ENCODE assay signal across 13 cellular contexts in genomic region chr6:132725947-132726607, GRCh38. TPM values are rescaled to one million over a fixed set of nuclear protein-coding genes. Genes with fewer than 3 reads are reported as not detected.
DNase-seq lines count a peak whose midpoint lies in the region; ATAC-seq and TF ChIP-seq lines count a peak whose summit lies in the region.
"Had no signal": no experiment of that assay in that cellular context is flagged by ENCODE, and none has a peak within 500 bp of the region (broad histone marks: within the 10 kb centered on the region; RNA-seq: fewer than 3 reads in every experiment).

No MANE protein-coding gene starts in this region.

- no peaks in the 10 kb centered on the region for H3K27me3 Mint-ChIP-seq in activated CD4-positive, alpha-beta T cell treated with anti-CD3 and anti-CD28 coated beads for 36 hours
- H3K27me3 Mint-ChIP-seq in activated B cell treated with CpG ODN at 0.5 μM for 24 hours (no peaks in the 10 kb centered on the region), nephron progenitor cell (ENCODE audit: low read depth, poor library complexity) (no peaks in the 10 kb centered on the region)

- H3K4me1 Mint-ChIP-seq in activated CD4-positive, alpha-beta T cell treated with anti-CD3 and anti-CD28 coated beads for 36 hours, result peaks cover 9% of the 10 kb centered on the region
- H3K4me1 Mint-ChIP-seq in activated B cell treated with CpG ODN at 0.5 μM for 24 hours (peaks cover 9% of the 10 kb centered on the region), nephron progenitor cell (peaks cover 21% of the 10 kb centered on the region)

- POLR2A ChIA-PET in activated CD4-positive, alpha-beta T cell treated with anti-CD3 and anti-CD28 coated beads for 36 hours (lab: Charles Lee), result no interaction called here
- POLR2A ChIA-PET in activated B cell treated with CpG ODN at 0.5 μM for 24 hours (lab: Charles Lee), result no interaction called here

- H3K4me3 Mint-ChIP-seq in activated CD4-positive, alpha-beta T cell treated with anti-CD3 and anti-CD28 coated beads for 36 hours, result no peak overlapping the region
- no peak overlapping the region for H3K4me3 Mint-ChIP-seq in activated B cell treated with CpG ODN at 0.5 μM for 24 hours
- H3K4me3 Mint-ChIP-seq in nephron progenitor cell, result no peak overlapping the region
- H3K4me3 Mint-ChIP-seq: CD8-positive, alpha-beta memory T cell had no signal

- CTCF ChIA-PET in activated CD4-positive, alpha-beta T cell treated with anti-CD3 and anti-CD28 coated beads for 36 hours (lab: Charles Lee), result interaction anchor here (0.7 kb wide), 1 partner anchor 10 kb away, joined by 3 read pairs; no protein-coding TSS in a partner anchor
- CTCF ChIA-PET in activated B cell treated with CpG ODN at 0.5 μM for 24 hours (lab: Charles Lee), result no interaction called here

- H3K9me3 Mint-ChIP-seq in activated CD4-positive, alpha-beta T cell treated with anti-CD3 and anti-CD28 coated beads for 36 hours (ENCODE audit: low read depth), result no peaks in the 10 kb centered on the region
- H3K9me3 Mint-ChIP-seq in activated B cell treated with CpG ODN at 0.5 μM for 24 hours (no peaks in the 10 kb centered on the region), nephron progenitor cell (no peaks in the 10 kb centered on the region)
- H3K9me3 Mint-ChIP-seq: CD8-positive, alpha-beta memory T cell had no signal

- no peaks in the 10 kb centered on the region for H3K36me3 Mint-ChIP-seq in activated CD4-positive, alpha-beta T cell treated with anti-CD3 and anti-CD28 coated beads for 36 hours (ENCODE audit: low read depth)
- no peaks in the 10 kb centered on the region for H3K36me3 Mint-ChIP-seq in activated B cell treated with CpG ODN at 0.5 μM for 24 hours (ENCODE audit: low read depth)
- H3K36me3 Mint-ChIP-seq in nephron progenitor cell (ENCODE audit: low read depth), result no peaks in the 10 kb centered on the region
- H3K36me3 Mint-ChIP-seq: CD8-positive, alpha-beta memory T cell had no signal

- ATAC-seq in activated CD4-positive, alpha-beta T cell treated with anti-CD3 and anti-CD28 coated beads for 36 hours, result peak; percentile 39
- peak; percentile 85 for ATAC-seq in GM21619 (IDR thresholded peaks at IDR 0.05; ENCODE audit: unreplicated experiment)
- peak; percentile 60 for ATAC-seq in HG03135 (IDR thresholded peaks at IDR 0.05; ENCODE audit: unreplicated experiment)
- peak; percentile 31 for ATAC-seq in activated B cell treated with CpG ODN at 0.5 μM for 24 hours (ENCODE audit: low read depth)

- no peak for DNase-seq in activated CD4-positive, alpha-beta T cell treated with anti-CD3 and anti-CD28 coated beads for 36 hours
- DNase-seq in activated CD4-positive, alpha-beta T cell treated with anti-CD3 and anti-CD28 coated beads for 48 hours, result no peak
- DNase-seq in activated B cell treated with CpG ODN at 0.5 μM for 24 hours (no peak), nephron progenitor cell (no peak), HK-2 (ENCODE audit: unreplicated experiment) (no peak)
- no peak for DNase-seq in activated CD8-positive, alpha-beta memory T cell treated with anti-CD3 and anti-CD28 coated beads for 24 hours
- DNase-seq: amygdala; CD8-positive, alpha-beta memory T cell; GF-D8; NCI-H2227 treated with DMSO at 0.1 percent for 48 hours; T1000 had no signal

- H3K27ac Mint-ChIP-seq in activated CD4-positive, alpha-beta T cell treated with anti-CD3 and anti-CD28 coated beads for 36 hours, result no peak overlapping the region
- no peak overlapping the region for H3K27ac Mint-ChIP-seq in activated B cell treated with CpG ODN at 0.5 μM for 24 hours
- H3K27ac Mint-ChIP-seq in nephron progenitor cell, result no peak overlapping the region
- H3K27ac Mint-ChIP-seq: CD8-positive, alpha-beta memory T cell had no signal

- intact Hi-C loops in activated CD4-positive, alpha-beta T cell treated with anti-CD3 and anti-CD28 coated beads for 36 hours (cut with DNase I, micrococcal nuclease), result no loop called here
- intact Hi-C loops in activated B cell treated with CpG ODN at 0.5 μM for 24 hours (cut with micrococcal nuclease), result no loop called here

- no peak for TF ChIP-seq CTCF in activated B cell treated with CpG ODN at 0.5 μM for 24 hours (IDR thresholded peaks at IDR 0.05)
- TF ChIP-seq CTCF in nephron progenitor cell (IDR thresholded peaks at IDR 0.05), result no peak

RNA-seq across cellular contexts. Expression of gene VNN1, which starts 12.2 kb away (rescaled TPM):
- not detected for total RNA-seq in activated CD4-positive, alpha-beta T cell treated with anti-CD3 and anti-CD28 coated beads for 36 hours
- total RNA-seq in activated B cell treated with CpG ODN at 0.5 μM for 24 hours, result 0.07 TPM in 1 of 2 replicates, not detected in the other
- total RNA-seq: CD8-positive, alpha-beta memory T cell had no signal

RNA-seq across cellular contexts. Expression of gene VNN2, which starts 31.6 kb away (rescaled TPM):
- total RNA-seq in activated CD4-positive, alpha-beta T cell treated with anti-CD3 and anti-CD28 coated beads for 36 hours, result 1 to 10 TPM; 6.0 to 8.5 TPM
- 21.0 and 25.6 TPM in 2 replicates for total RNA-seq in activated B cell treated with CpG ODN at 0.5 μM for 24 hours

Comparison
In these comparisons a context has a peak if more than half of its experiments do, and no peak if none do; other contexts are left out.
1. ATAC-seq: peak in every context shown above with its lines; median percentile 85 in GM21619; 60 in HG03135; 39 in activated CD4-positive, alpha-beta T cell treated with anti-CD3 and anti-CD28 coated beads for 36 hours; 31 in activated B cell treated with CpG ODN at 0.5 μM for 24 hours.